ENCODE assay signal across 9 cellular contexts in the genomic region with DNA sequence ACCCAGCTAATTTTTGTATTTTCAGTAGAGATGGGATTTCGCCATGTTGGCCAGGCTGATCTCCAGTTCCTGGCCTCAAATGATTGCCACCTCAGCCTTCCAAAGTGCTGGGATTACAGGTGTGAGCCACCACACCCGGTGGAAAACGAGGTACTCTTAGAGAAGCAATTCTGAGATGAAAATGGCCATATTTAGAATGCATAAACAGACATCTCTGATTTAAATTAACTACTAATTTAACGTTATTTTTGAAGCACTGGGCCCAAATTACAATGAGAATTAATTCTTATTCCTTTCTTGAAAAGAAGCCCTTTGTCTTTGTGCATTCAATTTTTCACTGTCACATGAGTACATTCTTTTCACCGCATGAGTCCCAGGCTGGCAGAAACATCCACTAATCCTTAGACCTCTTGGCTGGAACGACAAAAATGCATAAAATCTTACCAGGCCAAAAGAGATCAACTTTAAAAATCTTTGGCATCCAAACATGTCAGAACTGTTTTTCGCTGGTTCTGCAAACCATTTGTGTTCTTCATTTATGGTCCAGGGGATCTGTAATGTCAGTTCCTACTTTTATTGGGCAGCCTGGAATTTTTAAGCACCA.
DNase-seq lines count a peak whose midpoint lies in the region; TF ChIP-seq lines count a peak whose summit lies in the region.
"Had no signal": no experiment of that assay in that cellular context is flagged by ENCODE, and none has a peak within 500 bp of the region (broad histone marks: within the 10 kb centered on the region; RNA-seq: fewer than 3 reads in every experiment).

No MANE protein-coding gene starts in this region.

- peaks cover 6 to 13% of the 10 kb centered on the region in 2 donors for H3K4me1 ChIP-seq in thyroid gland

- intact Hi-C loops in thyroid gland (cut with DNase I): loop anchor here (10.0 kb wide), 1 partner anchor 627 kb away; no protein-coding TSS in a partner anchor

- no peak for TF ChIP-seq POLR2A in thyroid gland (IDR thresholded peaks at IDR 0.05)

- no peaks in the 10 kb centered on the region for H3K36me3 ChIP-seq in thyroid gland

- H3K9me3 ChIP-seq in thyroid gland: no peaks in the 10 kb centered on the region

- H3K4me3 ChIP-seq in thyroid gland (replicated peaks in 1 of 3): no peak overlapping the region

- DNase-seq in HS-27A (ENCODE audit: low read depth) (peak; percentile 61), amniotic stem cell (lab: John Stamatoyannopoulos, UW) (peak; percentile 26), iris pigment epithelial cell (ENCODE audit: low read depth) (peak; percentile 68), thyroid gland (peak in 1 of 2 donors; percentile 29), midbrain (lab: John Stamatoyannopoulos, UW) (no peak)
- no peak for DNase-seq in stimulated activated CD4-positive, alpha-beta T cell treated with anti-CD3 and anti-CD28 coated beads, Interleukin-2, amount 100 ng/mL, for 24 hours
- DNase-seq in activated CD4-positive, alpha-beta T cell treated with anti-CD3 and anti-CD28 coated beads, Interleukin-2, amount 50 U/mL, for 48 hours: no peak
- DNase-seq: activated CD4-positive, alpha-beta T cell treated with anti-CD3 and anti-CD28 coated beads for 1 hour; activated naive CD8-positive, alpha-beta T cell treated with anti-CD3 and anti-CD28 coated beads, Interleukin-2, amount 10 ng/mL, durations not matched to agents 7 days and 5 days had no signal

- TF ChIP-seq CTCF in thyroid gland (IDR thresholded peaks at IDR 0.05): no peak

- no peaks in the 10 kb centered on the region for H3K27me3 ChIP-seq in thyroid gland

- 65 to 71% methylated on average over 7 of the region's 7 CpGs for WGBS in thyroid gland, 2 donors

- H3K27ac ChIP-seq in thyroid gland: peak overlapping the region; percentile 13 to 64 (median 48)

Comparison
In these comparisons a context has a peak if more than half of its experiments do, and no peak if none do; other contexts are left out.
1. DNase-seq: peak in HS-27A (single experiment), amniotic stem cell (single experiment) and iris pigment epithelial cell (single experiment); none in stimulated activated CD4-positive, alpha-beta T cell treated with anti-CD3 and anti-CD28 coated beads, Interleukin-2, amount 100 ng/mL, for 24 hours (0 of 2), midbrain (single experiment) and activated CD4-positive, alpha-beta T cell treated with anti-CD3 and anti-CD28 coated beads, Interleukin-2, amount 50 U/mL, for 48 hours (0 of 2).